Comparison of ENCODE assay signal across 22 cellular contexts in the genomic region with DNA sequence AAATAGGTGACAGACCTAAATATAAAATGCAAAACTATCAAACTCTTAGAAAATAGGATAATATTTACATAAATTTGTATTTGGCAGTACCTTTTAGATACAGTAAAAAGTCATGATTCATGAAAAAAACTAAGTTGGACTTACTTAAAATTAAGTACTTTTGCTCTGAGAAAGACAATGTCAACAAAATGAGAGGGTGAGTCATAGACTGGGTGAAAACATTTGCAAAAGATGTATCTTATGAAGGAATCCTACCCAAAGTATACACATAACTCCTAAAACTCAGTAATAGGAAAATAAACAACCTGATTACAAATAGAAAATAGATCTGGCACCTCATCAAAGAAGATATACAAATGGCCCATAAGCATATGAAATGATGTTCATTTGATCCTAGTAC.
DNase-seq lines count a peak whose midpoint lies in the region; ATAC-seq and TF ChIP-seq lines count a peak whose summit lies in the region.
"Had no signal": no experiment of that assay in that cellular context is flagged by ENCODE, and none has a peak within 500 bp of the region (broad histone marks: within the 10 kb centered on the region; RNA-seq: fewer than 3 reads in every experiment).

No MANE protein-coding gene starts in this region.

- no peak for TF ChIP-seq POLR2A in adrenal gland (IDR thresholded peaks at IDR 0.05)

- H3K36me3 ChIP-seq in adrenal gland (replicated peaks in 1 of 2), result no peaks in the 10 kb centered on the region
- H3K36me3 ChIP-seq: BE2C; BLaER1 treated with 17β-estradiol and CSF1 and Interleukin-3, amounts not matched to agents 10 nM and 100 nM; HAP-1 had no signal

- no peak for TF ChIP-seq CTCF in fibroblast of pulmonary artery (IDR thresholded peaks at IDR 0.05; ENCODE audit: low read length, missing control alignments)
- no peak for TF ChIP-seq CTCF in adrenal gland (IDR thresholded peaks at IDR 0.05)

- peak; percentile 37 for DNase-seq in DMS53 (lab: John Stamatoyannopoulos, UW)
- no peak for DNase-seq in DMS53 treated with DMSO at 0.1 percent for 48 hours (lab: John Stamatoyannopoulos, UW; ENCODE audit: unreplicated experiment)
- peak; percentile 52 for DNase-seq in brain pericyte (ENCODE audit: low read depth, low spot score)
- peak; percentile 42 for DNase-seq in fibroblast of pulmonary artery (ENCODE audit: low read depth)
- DNase-seq in smooth muscle cell of the brain vasculature (ENCODE audit: low read depth, low spot score), result peak; percentile 24
- no peak for DNase-seq in NCI-H1105 treated with DMSO at 0.1 percent for 48 hours (lab: John Stamatoyannopoulos, UW)
- no peak for DNase-seq in adrenal gland
- DNase-seq: ACHN; AML-193; BE2C; CD4-positive, alpha-beta T cell; CD8-positive, alpha-beta memory T cell; DMS 273 treated with DMSO at 0.1 percent for 48 hours; DND-41; GDM1; GOT3; HFFc6 had no signal

- intact Hi-C loops in adrenal gland (cut with DNase I), result no loop called here

- H3K4me3 ChIP-seq in fibroblast of pulmonary artery (replicated peaks; ENCODE audit: low read depth, low read length) (no peak overlapping the region), adrenal gland (no peak overlapping the region)
- H3K4me3 ChIP-seq: BLaER1 treated with 17β-estradiol and CSF1 and Interleukin-3, amounts not matched to agents 10 nM and 100 nM; GM12878; HAP-1 had no signal

- ATAC-seq in GM21360 (IDR thresholded peaks at IDR 0.05; ENCODE audit: unreplicated experiment), result no peak
- ATAC-seq: GM12878 had no signal

- no peaks in the 10 kb centered on the region for H3K9me3 ChIP-seq in adrenal gland (replicated peaks in 1 of 3)
- H3K9me3 ChIP-seq: BE2C; BLaER1 treated with 17β-estradiol and CSF1 and Interleukin-3, amounts not matched to agents 10 nM and 100 nM; HAP-1 had no signal

- H3K27ac ChIP-seq in adrenal gland, result no peak overlapping the region
- H3K27ac ChIP-seq: 22Rv1; BLaER1 treated with 17β-estradiol and CSF1 and Interleukin-3, amounts not matched to agents 10 nM and 100 nM had no signal

- no peaks in the 10 kb centered on the region for H3K27me3 ChIP-seq in adrenal gland
- H3K27me3 ChIP-seq: BE2C; BLaER1 treated with 17β-estradiol and CSF1 and Interleukin-3, amounts not matched to agents 10 nM and 100 nM had no signal

- no peaks in the 10 kb centered on the region for H3K4me1 ChIP-seq in adrenal gland (replicated peaks in 1 of 2)
- H3K4me1 ChIP-seq: BLaER1 treated with 17β-estradiol and CSF1 and Interleukin-3, amounts not matched to agents 10 nM and 100 nM; HAP-1 had no signal

Comparison
In these comparisons a context has a peak if more than half of its experiments do, and no peak if none do; other contexts are left out.
1. DNase-seq: peak in DMS53 (single experiment), brain pericyte (single experiment), fibroblast of pulmonary artery (single experiment) and smooth muscle cell of the brain vasculature (single experiment); none in DMS53 treated with DMSO at 0.1 percent for 48 hours (single experiment), NCI-H1105 treated with DMSO at 0.1 percent for 48 hours (single experiment) and adrenal gland (0 of 7).